In genomic region chr10:133310789-133311188, GRCh38 we compare ENCODE assay signal across 15 cellular contexts. TPM values are rescaled to one million over a fixed set of nuclear protein-coding genes. Genes with fewer than 3 reads are reported as not detected.
DNase-seq lines count a peak whose midpoint lies in the region; ATAC-seq and TF ChIP-seq lines count a peak whose summit lies in the region.
"Had no signal": no experiment of that assay in that cellular context is flagged by ENCODE, and none has a peak within 500 bp of the region (broad histone marks: within the 10 kb centered on the region; RNA-seq: fewer than 3 reads in every experiment).

No MANE protein-coding gene starts in this region.

- peaks cover 7 to 32% of the 10 kb centered on the region in 2 experiments for H3K79me1 ChIP-seq in IMR-90 (ENCODE audit: low read depth in 1 of 2, low read length in 2 of 2)

- peaks cover 8 to 32% (median 13%) of the 10 kb centered on the region in 4 donors for H3K4me1 Mint-ChIP-seq in CD4-positive, CD25-positive, alpha-beta regulatory T cell
- H3K4me1 Mint-ChIP-seq in chondrocyte (ENCODE audit: low read depth) (peaks cover 17% of the 10 kb centered on the region), osteocyte (ENCODE audit: unreplicated experiment) (peaks cover 14% of the 10 kb centered on the region)

- peaks cover 0 to 3% (median 0%) of the 10 kb centered on the region in 7 donors for H3K9me3 Mint-ChIP-seq in CD4-positive, CD25-positive, alpha-beta regulatory T cell
- no peaks in the 10 kb centered on the region for H3K9me3 Mint-ChIP-seq in chondrocyte (ENCODE audit: low read depth)
- H3K9me3 Mint-ChIP-seq in osteocyte (ENCODE audit: unreplicated experiment) = no peaks in the 10 kb centered on the region

- H2BK5ac ChIP-seq in IMR-90 (ENCODE audit: low read depth, low read length, poor library complexity, severe bottlenecking) = no peak overlapping the region

- H4K20me1 ChIP-seq in IMR-90 (ENCODE audit: insufficient read depth, low read length) = peaks cover 24% of the 10 kb centered on the region

- H4K8ac ChIP-seq in IMR-90 (ENCODE audit: low read depth in 2 of 2, low read length in 2 of 2) = no peak overlapping the region

- H3K4ac ChIP-seq in IMR-90 (ENCODE audit: low read depth, low read length) = no peak overlapping the region

- no peaks in the 10 kb centered on the region for H3K27me3 ChIP-seq in CD4-positive, CD25-positive, alpha-beta regulatory T cell (ENCODE audit: control insufficient read depth, insufficient read depth, low read length)
- H3K27me3 ChIP-seq in IMR-90 (ENCODE audit: control insufficient read depth, insufficient read depth, low read length) = no peaks in the 10 kb centered on the region
- H3K27me3 ChIP-seq in ascending aorta = no peaks in the 10 kb centered on the region
- H3K27me3 ChIP-seq in transverse colon = no peaks in the 10 kb centered on the region

- H3K27ac Mint-ChIP-seq in CD4-positive, CD25-positive, alpha-beta regulatory T cell = no peak overlapping the region
- H3K27ac Mint-ChIP-seq in chondrocyte (ENCODE audit: unreplicated experiment) (no peak overlapping the region), osteocyte (ENCODE audit: unreplicated experiment) (no peak overlapping the region)

- H3K4me3 ChIP-seq in CD4-positive, CD25-positive, alpha-beta regulatory T cell (ENCODE audit: low read depth, low read length) = no peak overlapping the region
- H3K4me3 ChIP-seq in IMR-90 (ENCODE audit: insufficient read depth, low read depth, low read length) (no peak overlapping the region), ascending aorta (no peak overlapping the region), transverse colon (no peak overlapping the region)
- H3K4me3 ChIP-seq: HAP-1, SK-N-MC had no signal

- CTCF ChIA-PET in IMR-90 (lab: Yijun Ruan, JAX) = no interaction called here

- H3K9ac ChIP-seq in IMR-90 (ENCODE audit: low read depth, low read length) = no peak overlapping the region

- no peak overlapping the region for H2AK9ac ChIP-seq in IMR-90 (replicated peaks; ENCODE audit: low read depth, low read length, poor library complexity)

- no peak for ATAC-seq in CD4-positive, CD25-positive, alpha-beta regulatory T cell (ENCODE audit: low read depth in 2 of 2)
- no peak for ATAC-seq in IMR-90 (ENCODE audit: low read depth)

- TF ChIP-seq CTCF in IMR-90 (conservative IDR thresholded peaks at IDR 0.05; ENCODE audit: low read depth, low read length) (no peak), chondrocyte (IDR thresholded peaks at IDR 0.05) (no peak), osteocyte (IDR thresholded peaks at IDR 0.05) (no peak), ascending aorta (IDR thresholded peaks at IDR 0.05) (no peak), transverse colon (IDR thresholded peaks at IDR 0.05) (no peak)

- dilution Hi-C loops in IMR-90 (cut with HindIII; ENCODE audit: low sequenced_read_pairs, unreplicated experiment) = no loop called here

- H3K4me3 Mint-ChIP-seq in CD4-positive, CD25-positive, alpha-beta regulatory T cell = peak overlapping the region; percentile 43 to 78 (median 54)
- H3K4me3 Mint-ChIP-seq in chondrocyte (ENCODE audit: unreplicated experiment) (no peak overlapping the region), osteocyte (ENCODE audit: unreplicated experiment) (peak overlapping the region; percentile 22)

- in situ Hi-C loops in IMR-90 (cut with MboI; ENCODE audit: low sequenced_read_pairs) = no loop called here
- in situ Hi-C loops in transverse colon (cut with MboI; ENCODE audit: low pct_ligation_motif_present in 1 of 4, low pct_unique_long_range_greater_than_20kb in 1 of 4, low sequenced_read_pairs in 3 of 4) = loop anchor here in 2 of 4 donors (10.0 kb wide), 2 partner anchors 46 to 74 kb away; no protein-coding TSS in a partner anchor

- H3K36me3 Mint-ChIP-seq in CD4-positive, CD25-positive, alpha-beta regulatory T cell = peaks cover 11% of the 10 kb centered on the region
- H3K36me3 Mint-ChIP-seq in chondrocyte (ENCODE audit: low read depth) (peaks cover 5% of the 10 kb centered on the region), osteocyte (ENCODE audit: unreplicated experiment) (peaks cover 10% of the 10 kb centered on the region)

- H2BK120ac ChIP-seq in IMR-90 (ENCODE audit: low read depth, low read length) = no peak overlapping the region

- no peak overlapping the region for H4K5ac ChIP-seq in IMR-90 (ENCODE audit: low read depth, low read length)

- peaks cover 11% of the 10 kb centered on the region; the same call in 1 of the 2 replicates for H3K9me1 ChIP-seq in IMR-90 (ENCODE audit: insufficient read depth, low read length)

- no peak overlapping the region for H3K14ac ChIP-seq in IMR-90 (replicated peaks; ENCODE audit: low read depth, low read length)

- no peak overlapping the region for H3K18ac ChIP-seq in IMR-90 (ENCODE audit: low read depth, low read length)

- H3K4me2 ChIP-seq in IMR-90 (ENCODE audit: low read depth, low read length) = no peak overlapping the region

- peaks cover 22% of the 10 kb centered on the region for H3K36me3 ChIP-seq in CD4-positive, CD25-positive, alpha-beta regulatory T cell (ENCODE audit: control insufficient read depth, insufficient read depth, low read length)
- peaks cover 14% of the 10 kb centered on the region; the same call in 1 of the 2 replicates for H3K36me3 ChIP-seq in IMR-90 (ENCODE audit: control insufficient read depth, insufficient read depth, low read length)
- H3K36me3 ChIP-seq in ascending aorta = peaks cover 19 to 22% of the 10 kb centered on the region in 2 donors
- peaks cover 0 to 9% (median 0%) of the 10 kb centered on the region in 4 donors for H3K36me3 ChIP-seq in transverse colon
- H3K36me3 ChIP-seq: HAP-1 had no signal

- no peak overlapping the region for H3K27ac ChIP-seq in CD4-positive, CD25-positive, alpha-beta regulatory T cell (ENCODE audit: insufficient read depth, low read length, poor library complexity, severe bottlenecking)
- H3K27ac ChIP-seq in IMR-90 (ENCODE audit: insufficient read depth, low read length) (no peak overlapping the region), ascending aorta (no peak overlapping the region), transverse colon (no peak overlapping the region)
- H3K27ac ChIP-seq: SK-N-MC had no signal

- H3K9me3 ChIP-seq in CD4-positive, CD25-positive, alpha-beta regulatory T cell (ENCODE audit: control insufficient read depth in 2 of 2, low read length in 2 of 2) = no peaks in the 10 kb centered on the region
- H3K9me3 ChIP-seq in IMR-90 (ENCODE audit: control insufficient read depth, insufficient read depth, low read length) (no peaks in the 10 kb centered on the region), ascending aorta (no peaks in the 10 kb centered on the region), transverse colon (no peaks in the 10 kb centered on the region)
- H3K9me3 ChIP-seq: Caco-2, HAP-1 had no signal

- peaks cover 18% of the 10 kb centered on the region for H3K4me1 ChIP-seq in CD4-positive, CD25-positive, alpha-beta regulatory T cell (ENCODE audit: control insufficient read depth, insufficient read depth, low read length, poor library complexity, severe bottlenecking)
- H3K4me1 ChIP-seq in IMR-90 (ENCODE audit: control insufficient read depth, insufficient read depth, low read length) (peaks cover 8% of the 10 kb centered on the region), ascending aorta (peaks cover 2 to 22% of the 10 kb centered on the region in 2 donors), transverse colon (peaks cover 7 to 33% (median 18%) of the 10 kb centered on the region in 4 donors)
- H3K4me1 ChIP-seq: HAP-1 had no signal

- H2AFZ ChIP-seq in IMR-90 (replicated peaks; ENCODE audit: low read length, poor library complexity) = no peak overlapping the region

- no peak for TF ChIP-seq POLR2A in IMR-90 (IDR thresholded peaks at IDR 0.05; ENCODE audit: low read depth, low read length)
- no peak for TF ChIP-seq POLR2A in transverse colon (IDR thresholded peaks at IDR 0.05)

- no peak for DNase-seq in CD4-positive, CD25-positive, alpha-beta regulatory T cell
- DNase-seq in IMR-90 (no peak), chondrocyte (ENCODE audit: low spot score) (peak; percentile 24), osteocyte (ENCODE audit: extremely low spot score, unreplicated experiment) (no peak), ascending aorta (ENCODE audit: low spot score in 2 of 2) (no peak), transverse colon (no peak), NCI-H1694 (lab: John Stamatoyannopoulos, UW) (no peak)
- DNase-seq: Caco-2, NCI-H1092, NCI-H345, NCI-H69 had no signal

- POLR2A ChIA-PET in IMR-90 (lab: Charles Lee; ENCODE audit: unreplicated experiment) = no interaction called here

- H4K91ac ChIP-seq in IMR-90 (ENCODE audit: insufficient read depth, low read depth, low read length) = no peak overlapping the region

- H3K27me3 Mint-ChIP-seq in CD4-positive, CD25-positive, alpha-beta regulatory T cell = peaks cover 9% of the 10 kb centered on the region
- H3K27me3 Mint-ChIP-seq in chondrocyte (ENCODE audit: low read depth) (no peaks in the 10 kb centered on the region), osteocyte (ENCODE audit: unreplicated experiment) (no peaks in the 10 kb centered on the region)

- TF ChIP-seq RAD21 in IMR-90 (IDR thresholded peaks at IDR 0.05; ENCODE audit: low read length) = no peak

- H3K56ac ChIP-seq in IMR-90 (ENCODE audit: extremely low read depth, insufficient read depth, low read length) = no peak overlapping the region

- 80% methylated on average over 1 of the region's 8 CpGs; no CpG with 5 or more reads in 1 of the 2 experiments for WGBS in IMR-90 (ENCODE audit: extremely low coverage in 2 of 2, insufficient read length in 1 of 2), 2 experiments
- WGBS in transverse colon (ENCODE audit: low coverage in 1 of 2), 2 donors = 93 to 97% methylated on average over 8 of the region's 8 CpGs

- BruUV-seq in IMR-90 (replicated peaks; lab: Mats Ljungman, UMichigan) = no TSS peak

- H2BK20ac ChIP-seq in IMR-90 (ENCODE audit: low read depth, low read length) = no peak overlapping the region

- no peak for TF ChIP-seq EP300 in transverse colon (IDR thresholded peaks at IDR 0.05; ENCODE audit: low read depth)

- H2AK5ac ChIP-seq in IMR-90 (ENCODE audit: low read depth, low read length) = no peak overlapping the region

- H3K23ac ChIP-seq in IMR-90 (ENCODE audit: low read depth, low read length) = no peak overlapping the region

- intact Hi-C loops in IMR-90 (cut with micrococcal nuclease) (no loop called here), ascending aorta (cut with DNase I) (no loop called here), transverse colon (cut with DNase I; ENCODE audit: low total_unique reads) (no loop called here)

- no peak overlapping the region for H2BK15ac ChIP-seq in IMR-90 (ENCODE audit: low read depth, low read length)

RNA-seq across cellular contexts. Expression of gene ZNF511, which starts 2.1 kb away (rescaled TPM):
- total RNA-seq in CD4-positive, CD25-positive, alpha-beta regulatory T cell = 29.1 TPM
- polyA plus RNA-seq in CD4-positive, CD25-positive, alpha-beta regulatory T cell = 10 to 100 TPM; 67.5 to 96.4 (median 78.7) TPM
- total RNA-seq in IMR-90 (2012; rRNA removed) (13.6 and 14.2 TPM in 2 replicates), chondrocyte (25.6 to 33.0 TPM (median 32.7 TPM) in 3 replicates), osteocyte (35.1 and 39.1 TPM in 2 replicates), ascending aorta (51.8 TPM), transverse colon (100 to 1,000 TPM in 1 of 4 donors, 10 to 100 TPM in 3; 21.8 to 104 (median 27.2) TPM)
- polyA plus RNA-seq in IMR-90 (2012; rRNA removed) = 32.6 and 36.8 TPM in 2 replicates
- polyA plus RNA-seq in IMR-90 (2012; cell fraction: cytosol; rRNA removed) = 20.3 and 34.8 TPM in 2 replicates
- polyA plus RNA-seq in IMR-90 (2012; cell fraction: nucleus; rRNA removed; ENCODE audit: low replicate concordance) = 33.0 and 37.6 TPM in 2 replicates

RNA-seq across cellular contexts. Expression of gene TUBGCP2, which starts 2.1 kb away (rescaled TPM):
- 73.8 TPM for total RNA-seq in CD4-positive, CD25-positive, alpha-beta regulatory T cell
- polyA plus RNA-seq in CD4-positive, CD25-positive, alpha-beta regulatory T cell = 10 to 100 TPM; 23.5 to 31.8 (median 28.1) TPM
- total RNA-seq in IMR-90 (2012; rRNA removed) = 65.0 and 72.6 TPM in 2 replicates
- 48.1 and 48.6 TPM in 2 replicates for polyA plus RNA-seq in IMR-90 (2012; rRNA removed)
- polyA plus RNA-seq in IMR-90 (2012; cell fraction: cytosol; rRNA removed) = 23.0 and 41.7 TPM in 2 replicates
- 62.3 and 99.6 TPM in 2 replicates for polyA plus RNA-seq in IMR-90 (2012; cell fraction: nucleus; rRNA removed; ENCODE audit: low replicate concordance)
- total RNA-seq in chondrocyte = 53.2 to 56.2 TPM (median 54.9 TPM) in 3 replicates
- 67.2 and 75.2 TPM in 2 replicates for total RNA-seq in osteocyte
- total RNA-seq in ascending aorta = 72.4 TPM
- 10 to 100 TPM; 37.5 to 68.3 (median 47.6) TPM for total RNA-seq in transverse colon

RNA-seq across cellular contexts. Expression of gene CALY, which starts 25.9 kb away (rescaled TPM):
- 1.8 TPM for total RNA-seq in CD4-positive, CD25-positive, alpha-beta regulatory T cell
- 1 to 10 TPM in 2 of 4 donors, under 1 TPM in 2; 0.76 to 1.3 (median 1.00) TPM for polyA plus RNA-seq in CD4-positive, CD25-positive, alpha-beta regulatory T cell
- total RNA-seq in IMR-90 (2012; rRNA removed) = not detected in 2 replicates
- 0.34 and 0.62 TPM in 2 replicates for polyA plus RNA-seq in IMR-90 (2012; rRNA removed)
- 1.1 and 1.9 TPM in 2 replicates for polyA plus RNA-seq in IMR-90 (2012; cell fraction: cytosol; rRNA removed)
- 0.88 and 2.2 TPM in 2 replicates for polyA plus RNA-seq in IMR-90 (2012; cell fraction: nucleus; rRNA removed; ENCODE audit: low replicate concordance)
- 7.3 to 13.5 TPM (median 8.9 TPM) in 3 replicates for total RNA-seq in chondrocyte
- 3.5 TPM in 2 replicates for total RNA-seq in osteocyte
- not detected for total RNA-seq in ascending aorta
- 1 to 10 TPM in 1 of 4 donors, under 1 TPM in 1, not detected in 2; 0.82 to 1.3 TPM for total RNA-seq in transverse colon
- total RNA-seq: Caco-2, HT-29 had no signal

RNA-seq across cellular contexts. Expression of gene ADAM8, which starts 34.1 kb away (rescaled TPM):
- 148 TPM for total RNA-seq in CD4-positive, CD25-positive, alpha-beta regulatory T cell
- polyA plus RNA-seq in CD4-positive, CD25-positive, alpha-beta regulatory T cell = 10 to 100 TPM; 33.4 to 62.6 (median 49.8) TPM
- total RNA-seq in IMR-90 (2012; rRNA removed) (under 0.01 and 0.28 TPM in 2 replicates), chondrocyte (1.3 to 3.2 TPM (median 2.3 TPM) in 3 replicates), osteocyte (2.9 and 6.0 TPM in 2 replicates), ascending aorta (21.4 TPM), transverse colon (10 to 100 TPM in 2 of 4 donors, 1 to 10 TPM in 2; 2.3 to 21.3 (median 13.7) TPM)
- 0.74 and 0.90 TPM in 2 replicates for polyA plus RNA-seq in IMR-90 (2012; rRNA removed)
- polyA plus RNA-seq in IMR-90 (2012; cell fraction: cytosol; rRNA removed) = 0.14 and 0.51 TPM in 2 replicates
- 6.8 and 19.7 TPM in 2 replicates for polyA plus RNA-seq in IMR-90 (2012; cell fraction: nucleus; rRNA removed; ENCODE audit: low replicate concordance)

RNA-seq across cellular contexts. Expression of gene PRAP1, which starts 36.4 kb away (rescaled TPM):
- total RNA-seq in CD4-positive, CD25-positive, alpha-beta regulatory T cell = not detected
- polyA plus RNA-seq in CD4-positive, CD25-positive, alpha-beta regulatory T cell = not detected
- total RNA-seq in IMR-90 (2012; rRNA removed) = not detected in 2 replicates
- polyA plus RNA-seq in IMR-90 (2012; rRNA removed) = not detected in 2 replicates
- 0.05 and 0.15 TPM in 2 replicates for polyA plus RNA-seq in IMR-90 (2012; cell fraction: cytosol; rRNA removed)
- polyA plus RNA-seq in IMR-90 (2012; cell fraction: nucleus; rRNA removed; ENCODE audit: low replicate concordance) = not detected in 2 replicates
- not detected in 3 replicates for total RNA-seq in chondrocyte
- not detected in 2 replicates for total RNA-seq in osteocyte
- total RNA-seq in ascending aorta = not detected
- 100 to 1,000 TPM in 3 of 4 donors, 1 to 10 TPM in 1; 3.8 to 990 (median 495) TPM for total RNA-seq in transverse colon
- polyA plus RNA-seq: BJ had no signal
